14 cellular contexts compared by ENCODE assay signal in the genomic region with DNA sequence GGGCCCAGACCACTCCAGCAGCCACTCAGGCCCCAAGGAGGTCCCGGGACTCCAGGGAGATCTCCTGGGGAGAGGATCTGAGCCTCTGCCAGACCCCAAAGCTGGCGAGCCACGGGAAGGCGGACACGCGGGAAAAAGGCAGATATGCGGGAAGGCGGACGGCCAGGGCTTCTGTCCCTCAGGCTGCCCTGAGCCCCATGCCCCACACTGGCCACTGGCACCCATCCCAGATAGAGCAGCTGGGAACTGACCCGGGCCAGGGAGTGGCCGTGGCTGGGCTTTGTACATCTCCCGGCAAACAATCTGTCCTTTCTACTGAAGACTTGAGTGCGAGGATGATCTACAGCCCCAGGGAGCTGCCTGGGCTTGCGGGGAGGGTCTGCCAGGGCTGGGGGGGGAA. TPM values are rescaled to one million over a fixed set of nuclear protein-coding genes. Genes with fewer than 3 reads are reported as not detected.
A peak's percentile ranks its signal among the peaks of the same experiment; 100 is the strongest.
DNase-seq lines count a peak whose midpoint lies in the region; ATAC-seq and TF ChIP-seq lines count a peak whose summit lies in the region.
"Had no signal": no experiment of that assay in that cellular context is flagged by ENCODE, and none has a peak within 500 bp of the region (broad histone marks: within the 10 kb centered on the region; RNA-seq: fewer than 3 reads in every experiment).

No MANE protein-coding gene starts in this region.

- no peak overlapping the region for H3K4me3 ChIP-seq in rectal smooth muscle tissue (ENCODE audit: low read length)
- H3K4me3 ChIP-seq: prostate gland had no signal

- no peaks in the 10 kb centered on the region for H3K9me3 Mint-ChIP-seq in chondrocyte (ENCODE audit: low read depth)

- no peaks in the 10 kb centered on the region for H3K27me3 Mint-ChIP-seq in chondrocyte (ENCODE audit: low read depth)

- peaks cover 62% of the 10 kb centered on the region for H3K4me1 Mint-ChIP-seq in chondrocyte (ENCODE audit: low read depth)

- DNase-seq in EH (ENCODE audit: low read depth) (peak; percentile 25), chondrocyte (ENCODE audit: low spot score) (no peak), hypothalamus (lab: John Stamatoyannopoulos, UW) (peak in 48 of 51 donors; percentile 26 to 95 (median 77)), GOT3 (lab: John Stamatoyannopoulos, UW) (no peak)
- no peak for DNase-seq in activated CD4-positive, alpha-beta T cell treated with anti-CD3 and anti-CD28 coated beads, Interleukin-2, amount 50 U/mL, for 48 hours
- DNase-seq: activated CD4-positive, alpha-beta T cell treated with anti-CD3 and anti-CD28 coated beads for 48 hours; activated naive CD4-positive, alpha-beta T cell treated with Interleukin-2 at 50 U/mL for 16 hours; AML-193; effector CD8-positive, alpha-beta T cell; NCI-H510A had no signal

- no peaks in the 10 kb centered on the region for H3K36me3 ChIP-seq in rectal smooth muscle tissue (ENCODE audit: control insufficient read depth, insufficient read depth, low read length)
- H3K36me3 ChIP-seq: prostate gland had no signal

- no peak for ATAC-seq in GM21360 (IDR thresholded peaks at IDR 0.05; ENCODE audit: unreplicated experiment)
- ATAC-seq in HG03135 (IDR thresholded peaks at IDR 0.05; ENCODE audit: unreplicated experiment), result no peak

- H3K4me3 Mint-ChIP-seq in chondrocyte (ENCODE audit: unreplicated experiment), result peak overlapping the region; percentile 4

- H3K27ac Mint-ChIP-seq in chondrocyte (ENCODE audit: unreplicated experiment), result peak overlapping the region; percentile 80

- peaks cover 45% of the 10 kb centered on the region for H3K4me1 ChIP-seq in rectal smooth muscle tissue (ENCODE audit: control insufficient read depth, insufficient read depth, low read length)

- no peaks in the 10 kb centered on the region for H3K27me3 ChIP-seq in rectal smooth muscle tissue (ENCODE audit: control insufficient read depth, insufficient read depth, low read length)

- H3K36me3 Mint-ChIP-seq in chondrocyte (ENCODE audit: low read depth), result no peaks in the 10 kb centered on the region

- no peak overlapping the region for H3K9ac ChIP-seq in rectal smooth muscle tissue (ENCODE audit: low read length)

- peak overlapping the region; percentile 76 for H3K27ac ChIP-seq in rectal smooth muscle tissue (ENCODE audit: low read depth, low read length)

- no peak for TF ChIP-seq CTCF in chondrocyte (IDR thresholded peaks at IDR 0.05)

RNA-seq across cellular contexts. Expression of gene NOTCH1, which starts 21.1 kb away (rescaled TPM):
- 11.6 to 28.7 TPM (median 27.5 TPM) in 3 replicates for total RNA-seq in chondrocyte

Comparison
In these comparisons a context has a peak if more than half of its experiments do, and no peak if none do; other contexts are left out.
1. DNase-seq: peak in EH (single experiment) and hypothalamus (48 of 51); none in chondrocyte (single experiment), GOT3 (single experiment) and activated CD4-positive, alpha-beta T cell treated with anti-CD3 and anti-CD28 coated beads, Interleukin-2, amount 50 U/mL, for 48 hours (0 of 2).